In the genomic region with DNA sequence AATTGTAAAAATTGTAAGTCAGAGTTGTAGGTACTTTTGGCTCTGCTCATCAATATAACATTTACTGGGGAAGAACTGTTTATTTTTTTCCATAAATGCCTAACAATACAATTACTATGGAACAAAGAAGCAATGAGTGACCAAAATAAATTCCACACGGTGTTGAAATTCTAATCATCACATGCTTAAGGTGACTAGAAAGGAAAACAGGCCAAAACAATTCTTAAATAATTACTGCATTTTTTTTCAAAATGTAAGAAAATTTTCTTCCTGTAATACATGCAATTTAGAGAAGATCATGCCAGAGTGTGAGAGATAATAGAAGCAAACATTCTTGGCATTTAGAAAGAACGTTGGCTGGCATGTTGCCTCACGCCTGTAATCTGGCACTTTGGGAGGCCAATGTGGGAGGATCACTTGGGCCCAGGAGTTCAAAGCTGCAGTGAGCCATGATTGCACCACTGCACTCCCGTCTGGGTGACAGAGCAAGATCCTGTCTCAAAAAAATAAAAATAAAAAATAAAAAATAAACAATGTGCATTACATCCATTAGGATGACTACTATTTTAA, we compare ENCODE assay signal across 25 cellular contexts.
"Had no signal": no experiment of that assay in that cellular context is flagged by ENCODE, and none has a peak within 500 bp of the region (broad histone marks: within the 10 kb centered on the region; RNA-seq: fewer than 3 reads in every experiment).

No MANE protein-coding gene starts in this region.

- H3K4me3 Mint-ChIP-seq: activated B cell treated with CpG ODN at 0.5 μM for 24 hours; activated CD4-positive, alpha-beta memory T cell treated with anti-CD3 and anti-CD28 coated beads for 36 hours; activated naive CD4-positive, alpha-beta T cell treated with anti-CD3 and anti-CD28 coated beads for 36 hours; activated naive CD8-positive, alpha-beta T cell treated with anti-CD3 and anti-CD28 coated beads, Interleukin-2, amount 10 ng/mL, durations not matched to agents 7 days and 5 days; activated T-cell treated with anti-CD3 and anti-CD28 coated beads, Interleukin-2, amount 50 U/mL, for 72 hours; immature natural killer cell; natural killer cell; T-helper 1 cell treated with Interleukin-12 subunit alpha and Interleukin-12 subunit beta and Interleukin-4 antibody, amounts not matched to agents 30 μg/mL and 1 μg/mL, for 36 hours had no signal

- FAIRE-seq: frontal cortex had no signal

- H3K4me2 ChIP-seq: hepatocyte had no signal

- DNase-seq: activated B cell treated with CpG ODN at 0.5 μM for 24 hours; activated CD4-positive, alpha-beta memory T cell treated with anti-CD3 and anti-CD28 coated beads for 36 hours; activated CD4-positive, alpha-beta T cell treated with anti-CD3 and anti-CD28 coated beads for 4 hours; activated effector memory CD4-positive, alpha-beta T cell treated with Interleukin-2 at 50 U/mL for 16 hours; activated naive CD4-positive, alpha-beta T cell treated with anti-CD3 and anti-CD28 coated beads for 36 hours; activated naive CD8-positive, alpha-beta T cell treated with anti-CD3 and anti-CD28 coated beads, Interleukin-2, amount 10 ng/mL, durations not matched to agents 7 days and 5 days; activated T-cell treated with anti-CD3 and anti-CD28 coated beads, Interleukin-2, amount 50 U/mL, for 72 hours; amygdala; cerebellar nuclear complex; esophagus squamous epithelium; glutamatergic neuron; immature natural killer cell; left lung; midbrain; natural killer cell; retina; sigmoid colon; stimulated activated CD4-positive, alpha-beta T cell treated with anti-CD3 and anti-CD28 coated beads, Interleukin-4, amount 100 ng/mL, for 1 hour; stimulated activated naive CD4-positive, alpha-beta T cell had no signal

- H3K4me1 ChIP-seq: left lung had no signal

- H3K9me3 ChIP-seq: esophagus squamous epithelium, left lung, sigmoid colon, thoracic aorta had no signal

- H3K27ac Mint-ChIP-seq: activated B cell treated with CpG ODN at 0.5 μM for 24 hours; activated CD4-positive, alpha-beta memory T cell treated with anti-CD3 and anti-CD28 coated beads for 36 hours; activated naive CD4-positive, alpha-beta T cell treated with anti-CD3 and anti-CD28 coated beads for 36 hours; activated naive CD8-positive, alpha-beta T cell treated with anti-CD3 and anti-CD28 coated beads, Interleukin-2, amount 10 ng/mL, durations not matched to agents 7 days and 5 days; activated T-cell treated with anti-CD3 and anti-CD28 coated beads, Interleukin-2, amount 50 U/mL, for 72 hours; immature natural killer cell; natural killer cell; progenitor cell of endocrine pancreas; T-helper 1 cell treated with Interleukin-12 subunit alpha and Interleukin-12 subunit beta and Interleukin-4 antibody, amounts not matched to agents 30 μg/mL and 1 μg/mL, for 36 hours had no signal

- ATAC-seq: activated T-cell treated with anti-CD3 and anti-CD28 coated beads, Interleukin-2, amount 50 U/mL, for 72 hours; left lung; natural killer cell had no signal

- H3K4me3 ChIP-seq: coronary artery, esophagus squamous epithelium, hepatocyte, left lung, sigmoid colon, thoracic aorta had no signal

- H3K36me3 ChIP-seq: esophagus squamous epithelium, left lung, sigmoid colon, thoracic aorta had no signal

- H3K36me3 Mint-ChIP-seq: activated CD4-positive, alpha-beta memory T cell treated with anti-CD3 and anti-CD28 coated beads for 36 hours; activated naive CD8-positive, alpha-beta T cell treated with anti-CD3 and anti-CD28 coated beads, Interleukin-2, amount 10 ng/mL, durations not matched to agents 7 days and 5 days; immature natural killer cell; natural killer cell had no signal

- H3K27ac ChIP-seq: coronary artery, esophagus squamous epithelium, hepatocyte, left lung, sigmoid colon, thoracic aorta had no signal

- H3K27me3 Mint-ChIP-seq: progenitor cell of endocrine pancreas had no signal

- H3K27me3 ChIP-seq: hepatocyte, left lung, sigmoid colon had no signal

- H3K9me3 Mint-ChIP-seq: activated B cell treated with CpG ODN at 0.5 μM for 24 hours; activated CD4-positive, alpha-beta memory T cell treated with anti-CD3 and anti-CD28 coated beads for 36 hours; activated naive CD4-positive, alpha-beta T cell treated with anti-CD3 and anti-CD28 coated beads for 36 hours; activated naive CD8-positive, alpha-beta T cell treated with anti-CD3 and anti-CD28 coated beads, Interleukin-2, amount 10 ng/mL, durations not matched to agents 7 days and 5 days; activated T-cell treated with anti-CD3 and anti-CD28 coated beads, Interleukin-2, amount 50 U/mL, for 72 hours; immature natural killer cell; natural killer cell; T-helper 1 cell treated with Interleukin-12 subunit alpha and Interleukin-12 subunit beta and Interleukin-4 antibody, amounts not matched to agents 30 μg/mL and 1 μg/mL, for 36 hours had no signal

- H3K79me2 ChIP-seq: hepatocyte had no signal

- H2AFZ ChIP-seq: hepatocyte had no signal
